Comparison of ENCODE assay signal across 2 cellular contexts in the genomic region with DNA sequence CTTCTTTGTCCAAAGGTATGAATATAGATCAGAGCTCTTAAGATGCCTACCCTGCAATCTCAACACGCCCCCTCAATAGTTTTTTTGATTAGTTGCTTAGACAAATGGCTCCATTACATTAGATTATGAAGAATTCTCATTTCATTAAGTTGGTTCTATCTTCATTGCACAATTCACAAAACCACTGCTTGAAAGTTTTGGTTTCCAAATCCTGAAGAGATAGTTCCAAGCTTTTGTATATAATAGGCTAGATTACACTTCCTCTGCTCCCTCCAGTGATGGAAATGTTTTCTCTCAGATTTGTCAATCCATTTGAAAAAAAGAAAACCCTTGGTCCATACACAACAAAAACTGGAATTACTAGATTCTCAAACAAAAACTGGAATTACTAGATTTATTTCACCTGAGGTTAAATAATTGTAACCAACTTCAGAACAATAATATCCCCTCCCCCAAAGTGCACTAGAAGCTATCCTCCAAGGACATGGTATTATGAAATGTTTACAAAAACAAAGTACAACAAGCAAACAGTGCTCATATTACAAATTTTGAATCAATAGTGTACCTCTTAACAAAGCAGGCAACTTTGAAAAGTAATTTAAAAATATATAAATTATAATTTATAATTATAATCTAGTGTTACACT.
TF ChIP-seq lines count a peak whose summit lies in the region.

No MANE protein-coding gene starts in this region.

TF ChIP-seq in K562, 482 proteins besides CTCF, POLR2A, EP300 and RAD21:
- TF ChIP-seq CEBPG (CRISPR knock-in tag; IDR thresholded peaks at IDR 0.05) (no peak), CEBPG (tag; conservative IDR thresholded peaks at IDR 0.05 in 1 of 2, IDR thresholded peaks at IDR 0.05 in 1 of 2) (0 out of 4 replicates have a peak, but pooled peaks of 1 of the 2 experiments have one; percentile 43), CEBPB (tag; IDR thresholded peaks at IDR 0.05) (peak; percentile 58), ZZZ3 (IDR thresholded peaks at IDR 0.05) (no peak)

TF ChIP-seq in HepG2, 621 proteins besides CTCF, POLR2A, EP300 and RAD21 (continues in another document):
- no peak for TF ChIP-seq JUND (CRISPR knock-in tag; IDR thresholded peaks at IDR 0.05)
- TF ChIP-seq AGO2 (optimal IDR thresholded peaks at IDR 0.05; ENCODE audit: low read depth, low read length): no peak
- TF ChIP-seq, protein P1, sequence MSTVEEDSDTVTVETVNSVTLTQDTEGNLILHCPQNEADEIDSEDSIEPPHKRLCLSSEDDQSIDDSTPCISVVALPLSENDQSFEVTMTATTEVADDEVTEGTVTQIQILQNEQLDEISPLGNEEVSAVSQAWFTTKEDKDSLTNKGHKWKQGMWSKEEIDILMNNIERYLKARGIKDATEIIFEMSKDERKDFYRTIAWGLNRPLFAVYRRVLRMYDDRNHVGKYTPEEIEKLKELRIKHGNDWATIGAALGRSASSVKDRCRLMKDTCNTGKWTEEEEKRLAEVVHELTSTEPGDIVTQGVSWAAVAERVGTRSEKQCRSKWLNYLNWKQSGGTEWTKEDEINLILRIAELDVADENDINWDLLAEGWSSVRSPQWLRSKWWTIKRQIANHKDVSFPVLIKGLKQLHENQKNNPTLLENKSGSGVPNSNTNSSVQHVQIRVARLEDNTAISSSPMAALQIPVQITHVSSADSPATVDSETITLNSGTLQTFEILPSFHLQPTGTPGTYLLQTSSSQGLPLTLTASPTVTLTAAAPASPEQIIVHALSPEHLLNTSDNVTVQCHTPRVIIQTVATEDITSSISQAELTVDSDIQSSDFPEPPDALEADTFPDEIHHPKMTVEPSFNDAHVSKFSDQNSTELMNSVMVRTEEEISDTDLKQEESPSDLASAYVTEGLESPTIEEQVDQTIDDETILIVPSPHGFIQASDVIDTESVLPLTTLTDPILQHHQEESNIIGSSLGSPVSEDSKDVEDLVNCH (CRISPR knock-in tag; IDR thresholded peaks at IDR 0.05): no peak
- TF ChIP-seq PAX8 (CRISPR knock-in tag; IDR thresholded peaks at IDR 0.05; ENCODE audit: borderline replicate concordance): no peak
- no peak for TF ChIP-seq DNMT3B (CRISPR knock-in tag; conservative IDR thresholded peaks at IDR 0.05)
- TF ChIP-seq RCOR2 (CRISPR knock-in tag; IDR thresholded peaks at IDR 0.05): peak; percentile 17; the same call in 1 of the 2 replicates
- no peak for TF ChIP-seq SP4 (CRISPR knock-in tag; IDR thresholded peaks at IDR 0.05)
- no peak for TF ChIP-seq ZNF780A (CRISPR knock-in tag; IDR thresholded peaks at IDR 0.05)
- TF ChIP-seq ZFP62 (CRISPR knock-in tag; IDR thresholded peaks at IDR 0.05): no peak
- TF ChIP-seq HOXA3 (CRISPR knock-in tag; IDR thresholded peaks at IDR 0.05): no peak
- no peak for TF ChIP-seq KDM1A (CRISPR knock-in tag; IDR thresholded peaks at IDR 0.05)
- no peak for TF ChIP-seq KLF12 (CRISPR knock-in tag; IDR thresholded peaks at IDR 0.05; ENCODE audit: borderline replicate concordance)
- TF ChIP-seq, protein P2, sequence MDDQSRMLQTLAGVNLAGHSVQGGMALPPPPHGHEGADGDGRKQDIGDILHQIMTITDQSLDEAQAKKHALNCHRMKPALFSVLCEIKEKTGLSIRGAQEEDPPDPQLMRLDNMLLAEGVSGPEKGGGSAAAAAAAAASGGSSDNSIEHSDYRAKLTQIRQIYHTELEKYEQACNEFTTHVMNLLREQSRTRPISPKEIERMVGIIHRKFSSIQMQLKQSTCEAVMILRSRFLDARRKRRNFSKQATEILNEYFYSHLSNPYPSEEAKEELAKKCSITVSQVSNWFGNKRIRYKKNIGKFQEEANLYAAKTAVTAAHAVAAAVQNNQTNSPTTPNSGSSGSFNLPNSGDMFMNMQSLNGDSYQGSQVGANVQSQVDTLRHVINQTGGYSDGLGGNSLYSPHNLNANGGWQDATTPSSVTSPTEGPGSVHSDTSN (CRISPR knock-in tag; IDR thresholded peaks at IDR 0.05; ENCODE audit: borderline replicate concordance): no peak
- TF ChIP-seq PRPF4 (IDR thresholded peaks at IDR 0.05; ENCODE audit: low read depth, low read length, poor library complexity, severe bottlenecking): no peak
- TF ChIP-seq, protein P3, sequence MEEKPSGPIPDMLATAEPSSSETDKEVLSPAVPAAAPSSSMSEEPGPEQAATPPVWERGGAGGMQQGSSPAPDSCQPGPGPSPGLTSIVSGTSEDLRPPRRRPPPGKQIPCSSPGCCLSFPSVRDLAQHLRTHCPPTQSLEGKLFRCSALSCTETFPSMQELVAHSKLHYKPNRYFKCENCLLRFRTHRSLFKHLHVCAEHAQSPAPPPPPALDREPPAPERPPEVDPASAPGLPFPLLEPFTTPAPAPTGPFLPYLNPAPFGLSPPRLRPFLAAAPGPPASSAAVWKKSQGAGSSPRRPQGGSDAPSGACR (CRISPR knock-in tag; IDR thresholded peaks at IDR 0.05): 0 out of 2 replicates have a peak, but pooled peaks have one; percentile 18
- no peak for TF ChIP-seq ZNF230 (CRISPR knock-in tag; IDR thresholded peaks at IDR 0.05)
- TF ChIP-seq ZNF766 (CRISPR knock-in tag; IDR thresholded peaks at IDR 0.05; ENCODE audit: borderline replicate concordance): no peak
- TF ChIP-seq MZF1 (CRISPR knock-in tag; IDR thresholded peaks at IDR 0.05; ENCODE audit: borderline replicate concordance): no peak
- TF ChIP-seq, protein P4, sequence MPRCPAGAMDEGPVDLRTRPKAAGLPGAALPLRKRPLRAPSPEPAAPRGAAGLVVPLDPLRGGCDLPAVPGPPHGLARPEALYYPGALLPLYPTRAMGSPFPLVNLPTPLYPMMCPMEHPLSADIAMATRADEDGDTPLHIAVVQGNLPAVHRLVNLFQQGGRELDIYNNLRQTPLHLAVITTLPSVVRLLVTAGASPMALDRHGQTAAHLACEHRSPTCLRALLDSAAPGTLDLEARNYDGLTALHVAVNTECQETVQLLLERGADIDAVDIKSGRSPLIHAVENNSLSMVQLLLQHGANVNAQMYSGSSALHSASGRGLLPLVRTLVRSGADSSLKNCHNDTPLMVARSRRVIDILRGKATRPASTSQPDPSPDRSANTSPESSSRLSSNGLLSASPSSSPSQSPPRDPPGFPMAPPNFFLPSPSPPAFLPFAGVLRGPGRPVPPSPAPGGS (CRISPR knock-in tag; IDR thresholded peaks at IDR 0.05): no peak
- TF ChIP-seq ZNF235 (CRISPR knock-in tag; IDR thresholded peaks at IDR 0.05; ENCODE audit: borderline replicate concordance): no peak
- no peak for TF ChIP-seq FIP1L1 (IDR thresholded peaks at IDR 0.05; ENCODE audit: borderline replicate concordance, insufficient read depth, low read depth, low read length)
- TF ChIP-seq ZNF326 (CRISPR knock-in tag; IDR thresholded peaks at IDR 0.05; ENCODE audit: borderline replicate concordance): no peak
- TF ChIP-seq, protein P5, sequence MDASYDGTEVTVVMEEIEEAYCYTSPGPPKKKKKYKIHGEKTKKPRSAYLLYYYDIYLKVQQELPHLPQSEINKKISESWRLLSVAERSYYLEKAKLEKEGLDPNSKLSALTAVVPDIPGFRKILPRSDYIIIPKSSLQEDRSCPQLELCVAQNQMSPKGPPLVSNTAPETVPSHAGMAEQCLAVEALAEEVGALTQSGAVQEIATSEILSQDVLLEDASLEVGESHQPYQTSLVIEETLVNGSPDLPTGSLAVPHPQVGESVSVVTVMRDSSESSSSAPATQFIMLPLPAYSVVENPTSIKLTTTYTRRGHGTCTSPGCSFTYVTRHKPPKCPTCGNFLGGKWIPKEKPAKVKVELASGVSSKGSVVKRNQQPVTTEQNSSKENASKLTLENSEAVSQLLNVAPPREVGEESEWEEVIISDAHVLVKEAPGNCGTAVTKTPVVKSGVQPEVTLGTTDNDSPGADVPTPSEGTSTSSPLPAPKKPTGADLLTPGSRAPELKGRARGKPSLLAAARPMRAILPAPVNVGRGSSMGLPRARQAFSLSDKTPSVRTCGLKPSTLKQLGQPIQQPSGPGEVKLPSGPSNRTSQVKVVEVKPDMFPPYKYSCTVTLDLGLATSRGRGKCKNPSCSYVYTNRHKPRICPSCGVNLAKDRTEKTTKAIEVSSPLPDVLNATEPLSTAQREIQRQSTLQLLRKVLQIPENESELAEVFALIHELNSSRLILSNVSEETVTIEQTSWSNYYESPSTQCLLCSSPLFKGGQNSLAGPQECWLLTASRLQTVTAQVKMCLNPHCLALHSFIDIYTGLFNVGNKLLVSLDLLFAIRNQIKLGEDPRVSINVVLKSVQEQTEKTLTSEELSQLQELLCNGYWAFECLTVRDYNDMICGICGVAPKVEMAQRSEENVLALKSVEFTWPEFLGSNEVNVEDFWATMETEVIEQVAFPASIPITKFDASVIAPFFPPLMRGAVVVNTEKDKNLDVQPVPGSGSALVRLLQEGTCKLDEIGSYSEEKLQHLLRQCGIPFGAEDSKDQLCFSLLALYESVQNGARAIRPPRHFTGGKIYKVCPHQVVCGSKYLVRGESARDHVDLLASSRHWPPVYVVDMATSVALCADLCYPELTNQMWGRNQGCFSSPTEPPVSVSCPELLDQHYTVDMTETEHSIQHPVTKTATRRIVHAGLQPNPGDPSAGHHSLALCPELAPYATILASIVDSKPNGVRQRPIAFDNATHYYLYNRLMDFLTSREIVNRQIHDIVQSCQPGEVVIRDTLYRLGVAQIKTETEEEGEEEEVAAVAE (CRISPR knock-in tag; IDR thresholded peaks at IDR 0.05; ENCODE audit: borderline replicate concordance): no peak
- TF ChIP-seq, protein P6, sequence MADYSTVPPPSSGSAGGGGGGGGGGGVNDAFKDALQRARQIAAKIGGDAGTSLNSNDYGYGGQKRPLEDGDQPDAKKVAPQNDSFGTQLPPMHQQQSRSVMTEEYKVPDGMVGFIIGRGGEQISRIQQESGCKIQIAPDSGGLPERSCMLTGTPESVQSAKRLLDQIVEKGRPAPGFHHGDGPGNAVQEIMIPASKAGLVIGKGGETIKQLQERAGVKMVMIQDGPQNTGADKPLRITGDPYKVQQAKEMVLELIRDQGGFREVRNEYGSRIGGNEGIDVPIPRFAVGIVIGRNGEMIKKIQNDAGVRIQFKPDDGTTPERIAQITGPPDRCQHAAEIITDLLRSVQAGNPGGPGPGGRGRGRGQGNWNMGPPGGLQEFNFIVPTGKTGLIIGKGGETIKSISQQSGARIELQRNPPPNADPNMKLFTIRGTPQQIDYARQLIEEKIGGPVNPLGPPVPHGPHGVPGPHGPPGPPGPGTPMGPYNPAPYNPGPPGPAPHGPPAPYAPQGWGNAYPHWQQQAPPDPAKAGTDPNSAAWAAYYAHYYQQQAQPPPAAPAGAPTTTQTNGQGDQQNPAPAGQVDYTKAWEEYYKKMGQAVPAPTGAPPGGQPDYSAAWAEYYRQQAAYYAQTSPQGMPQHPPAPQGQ (CRISPR knock-in tag; IDR thresholded peaks at IDR 0.05; ENCODE audit: borderline replicate concordance): no peak
- no peak for TF ChIP-seq TSC22D2 (CRISPR knock-in tag; IDR thresholded peaks at IDR 0.05; ENCODE audit: borderline replicate concordance)
- peak; percentile 31; the same call in 1 of the 2 replicates for TF ChIP-seq CREM (IDR thresholded peaks at IDR 0.05)
- no peak for TF ChIP-seq CREM (CRISPR knock-in tag; IDR thresholded peaks at IDR 0.05)
- no peak for TF ChIP-seq NCOA1 (CRISPR knock-in tag; IDR thresholded peaks at IDR 0.05)
- TF ChIP-seq, protein P7, sequence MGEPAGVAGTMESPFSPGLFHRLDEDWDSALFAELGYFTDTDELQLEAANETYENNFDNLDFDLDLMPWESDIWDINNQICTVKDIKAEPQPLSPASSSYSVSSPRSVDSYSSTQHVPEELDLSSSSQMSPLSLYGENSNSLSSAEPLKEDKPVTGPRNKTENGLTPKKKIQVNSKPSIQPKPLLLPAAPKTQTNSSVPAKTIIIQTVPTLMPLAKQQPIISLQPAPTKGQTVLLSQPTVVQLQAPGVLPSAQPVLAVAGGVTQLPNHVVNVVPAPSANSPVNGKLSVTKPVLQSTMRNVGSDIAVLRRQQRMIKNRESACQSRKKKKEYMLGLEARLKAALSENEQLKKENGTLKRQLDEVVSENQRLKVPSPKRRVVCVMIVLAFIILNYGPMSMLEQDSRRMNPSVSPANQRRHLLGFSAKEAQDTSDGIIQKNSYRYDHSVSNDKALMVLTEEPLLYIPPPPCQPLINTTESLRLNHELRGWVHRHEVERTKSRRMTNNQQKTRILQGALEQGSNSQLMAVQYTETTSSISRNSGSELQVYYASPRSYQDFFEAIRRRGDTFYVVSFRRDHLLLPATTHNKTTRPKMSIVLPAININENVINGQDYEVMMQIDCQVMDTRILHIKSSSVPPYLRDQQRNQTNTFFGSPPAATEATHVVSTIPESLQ (CRISPR knock-in tag; conservative IDR thresholded peaks at IDR 0.05): no peak
- no peak for TF ChIP-seq KDM5A (IDR thresholded peaks at IDR 0.05; ENCODE audit: borderline replicate concordance, low read length)
- no peak for TF ChIP-seq RBM22 (optimal IDR thresholded peaks at IDR 0.05; ENCODE audit: low read length)
- TF ChIP-seq KLF13 (CRISPR knock-in tag; IDR thresholded peaks at IDR 0.05): no peak
- TF ChIP-seq GLI4 (CRISPR knock-in tag; IDR thresholded peaks at IDR 0.05; ENCODE audit: borderline replicate concordance): no peak
- TF ChIP-seq ZSCAN22 (CRISPR knock-in tag; IDR thresholded peaks at IDR 0.05): no peak
- peak; percentile 63; the same call in 1 of the 2 replicates for TF ChIP-seq KDM6A (CRISPR knock-in tag; IDR thresholded peaks at IDR 0.05; ENCODE audit: low read depth)
- TF ChIP-seq TP53 (CRISPR knock-in tag; conservative IDR thresholded peaks at IDR 0.05): no peak
- TF ChIP-seq, protein P8, sequence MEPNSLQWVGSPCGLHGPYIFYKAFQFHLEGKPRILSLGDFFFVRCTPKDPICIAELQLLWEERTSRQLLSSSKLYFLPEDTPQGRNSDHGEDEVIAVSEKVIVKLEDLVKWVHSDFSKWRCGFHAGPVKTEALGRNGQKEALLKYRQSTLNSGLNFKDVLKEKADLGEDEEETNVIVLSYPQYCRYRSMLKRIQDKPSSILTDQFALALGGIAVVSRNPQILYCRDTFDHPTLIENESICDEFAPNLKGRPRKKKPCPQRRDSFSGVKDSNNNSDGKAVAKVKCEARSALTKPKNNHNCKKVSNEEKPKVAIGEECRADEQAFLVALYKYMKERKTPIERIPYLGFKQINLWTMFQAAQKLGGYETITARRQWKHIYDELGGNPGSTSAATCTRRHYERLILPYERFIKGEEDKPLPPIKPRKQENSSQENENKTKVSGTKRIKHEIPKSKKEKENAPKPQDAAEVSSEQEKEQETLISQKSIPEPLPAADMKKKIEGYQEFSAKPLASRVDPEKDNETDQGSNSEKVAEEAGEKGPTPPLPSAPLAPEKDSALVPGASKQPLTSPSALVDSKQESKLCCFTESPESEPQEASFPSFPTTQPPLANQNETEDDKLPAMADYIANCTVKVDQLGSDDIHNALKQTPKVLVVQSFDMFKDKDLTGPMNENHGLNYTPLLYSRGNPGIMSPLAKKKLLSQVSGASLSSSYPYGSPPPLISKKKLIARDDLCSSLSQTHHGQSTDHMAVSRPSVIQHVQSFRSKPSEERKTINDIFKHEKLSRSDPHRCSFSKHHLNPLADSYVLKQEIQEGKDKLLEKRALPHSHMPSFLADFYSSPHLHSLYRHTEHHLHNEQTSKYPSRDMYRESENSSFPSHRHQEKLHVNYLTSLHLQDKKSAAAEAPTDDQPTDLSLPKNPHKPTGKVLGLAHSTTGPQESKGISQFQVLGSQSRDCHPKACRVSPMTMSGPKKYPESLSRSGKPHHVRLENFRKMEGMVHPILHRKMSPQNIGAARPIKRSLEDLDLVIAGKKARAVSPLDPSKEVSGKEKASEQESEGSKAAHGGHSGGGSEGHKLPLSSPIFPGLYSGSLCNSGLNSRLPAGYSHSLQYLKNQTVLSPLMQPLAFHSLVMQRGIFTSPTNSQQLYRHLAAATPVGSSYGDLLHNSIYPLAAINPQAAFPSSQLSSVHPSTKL (CRISPR knock-in tag; IDR thresholded peaks at IDR 0.05): peak; percentile 82
